10 cellular contexts compared by ENCODE assay signal in the genomic region with DNA sequence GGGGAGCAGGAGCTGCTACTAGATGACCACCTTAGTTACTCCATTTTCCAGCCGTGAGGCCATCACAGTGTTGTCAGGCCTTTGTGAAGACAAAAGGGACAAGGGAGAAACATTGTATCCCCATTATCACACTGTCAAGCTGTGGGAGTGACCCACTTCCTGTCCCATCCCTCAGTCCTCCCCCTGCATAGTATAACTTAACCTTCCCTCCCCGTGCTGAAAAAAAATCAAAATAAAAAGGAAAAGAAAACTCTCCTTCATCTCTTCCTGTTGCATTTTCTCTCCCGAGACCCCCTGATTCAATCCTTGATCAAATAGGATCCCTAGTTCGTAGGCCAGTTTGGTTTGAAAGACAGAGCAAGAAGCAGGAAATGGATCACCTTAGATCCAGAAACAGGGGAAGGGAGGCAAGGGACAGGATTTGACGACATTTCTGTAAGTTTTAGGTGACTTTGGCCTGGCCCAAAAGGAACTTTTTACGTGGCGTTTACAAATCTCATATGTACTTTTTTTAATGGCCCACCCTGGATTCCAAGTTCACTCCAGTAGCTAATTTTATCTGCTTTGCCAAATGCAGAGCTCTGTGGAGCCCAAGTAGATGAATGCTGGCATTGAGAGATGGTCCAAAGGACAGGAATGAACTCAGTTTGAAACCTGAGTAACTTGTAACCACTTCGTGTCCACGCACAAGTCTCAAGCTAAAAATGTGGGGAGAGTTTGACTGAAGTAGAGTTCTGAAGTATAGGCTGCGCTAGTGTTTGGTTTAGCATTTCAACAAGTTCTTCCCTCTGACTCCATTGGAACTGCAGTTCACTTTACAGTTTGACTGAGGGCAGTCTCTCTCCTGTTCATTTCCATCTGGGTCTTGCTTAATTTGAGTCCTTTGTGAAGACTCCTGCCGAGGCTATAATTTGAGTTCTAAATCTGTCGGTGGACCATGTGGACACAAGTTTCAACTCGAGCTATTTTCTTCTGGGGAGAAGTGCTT. TPM values are rescaled to one million over a fixed set of nuclear protein-coding genes. Genes with fewer than 3 reads are reported as not detected.
DNase-seq lines count a peak whose midpoint lies in the region; ATAC-seq, FAIRE-seq and TF ChIP-seq lines count a peak whose summit lies in the region.
"Had no signal": no experiment of that assay in that cellular context is flagged by ENCODE, and none has a peak within 500 bp of the region (broad histone marks: within the 10 kb centered on the region; RNA-seq: fewer than 3 reads in every experiment).

No MANE protein-coding gene starts in this region.

- H3K9me3 Mint-ChIP-seq in activated naive CD4-positive, alpha-beta T cell treated with anti-CD3 and anti-CD28 coated beads, Interleukin-2, amount 10 ng/mL, durations not matched to agents 7 days and 5 days, result no peaks in the 10 kb centered on the region

- peak overlapping the region; percentile 94 for H3K4me3 Mint-ChIP-seq in activated naive CD4-positive, alpha-beta T cell treated with anti-CD3 and anti-CD28 coated beads, Interleukin-2, amount 10 ng/mL, durations not matched to agents 7 days and 5 days

- H3K23ac ChIP-seq in mesenchymal stem cell (ENCODE audit: low read length in 2 of 2), result no peak overlapping the region

- TF ChIP-seq POLR2A in GM12878 (IDR thresholded peaks at IDR 0.05; ENCODE audit: low read depth, low read length) (no peak), upper lobe of left lung (IDR thresholded peaks at IDR 0.05) (no peak)

- no peak overlapping the region for H4K8ac ChIP-seq in mesenchymal stem cell (ENCODE audit: low read length)

- WGBS in GM12878 (ENCODE audit: insufficient coverage, insufficient replicate concordance, low lambda C conversion rate, missing lambda C conversion rate), result 75% methylated on average over 13 of the region's 13 CpGs
- WGBS in mesenchymal stem cell, result 75% methylated on average over 12 of the region's 13 CpGs
- WGBS in upper lobe of left lung, 2 donors, result 42 to 46% methylated on average over 13 of the region's 13 CpGs

- RAD21 ChIA-PET in GM12878 (lab: Charles Lee; ENCODE audit: unreplicated experiment), result interaction anchor here (0.7 to 2.3 kb wide), 6 partner anchors 14 to 102 kb away, joined by 3 to 10 read pairs (median 5); a partner anchor contains a TSS

- H3K27ac ChIP-seq in GM12878 (ENCODE audit: control insufficient read depth, insufficient read depth) (no peak overlapping the region), mesenchymal stem cell (ENCODE audit: low read length, poor library complexity, severe bottlenecking) (no peak overlapping the region), upper lobe of left lung (peak overlapping the region; percentile 59 to 96 (median 92))

- no peaks in the 10 kb centered on the region for H4K20me1 ChIP-seq in GM12878 (ENCODE audit: control insufficient read depth, insufficient read depth)

- H2AFZ ChIP-seq in GM12878 (ENCODE audit: control insufficient read depth, low read depth, low read length) (no peak overlapping the region), mesenchymal stem cell (ENCODE audit: low read depth, low read length) (no peak overlapping the region)

- peaks cover 74% of the 10 kb centered on the region for H3K4me1 Mint-ChIP-seq in activated naive CD4-positive, alpha-beta T cell treated with anti-CD3 and anti-CD28 coated beads, Interleukin-2, amount 10 ng/mL, durations not matched to agents 7 days and 5 days

- TF ChIP-seq CTCF in GM12878 (IDR thresholded peaks at IDR 0.05 in 2 of 3, conservative IDR thresholded peaks at IDR 0.05 in 1 of 3; ENCODE audit: control insufficient read depth in 2 of 3, extremely low read depth in 1 of 3, insufficient read depth in 1 of 3, low read depth in 3 of 3, low read length in 3 of 3) (no peak), upper lobe of left lung (IDR thresholded peaks at IDR 0.05) (no peak)

- H2BK12ac ChIP-seq in mesenchymal stem cell (ENCODE audit: low read length in 2 of 2), result no peak overlapping the region

- no peak for DNase-seq in activated naive CD4-positive, alpha-beta T cell treated with anti-CD3 and anti-CD28 coated beads, Interleukin-2, amount 10 ng/mL, durations not matched to agents 7 days and 5 days
- no peak for DNase-seq in activated naive CD4-positive, alpha-beta T cell treated with anti-CD3 and anti-CD28 coated beads, Interleukin-2, amount 50 U/mL, for 16 hours
- DNase-seq in GM12878 (ENCODE audit: low read depth, low spot score) (no peak), mesenchymal stem cell (no peak), upper lobe of left lung (no peak), mucosa of gallbladder (ENCODE audit: low spot score) (no peak)
- DNase-seq: dermis blood vessel endothelial cell, NCI-H1694 treated with DMSO at 0.1 percent for 48 hours had no signal

- peaks cover 50% of the 10 kb centered on the region for H3K79me2 ChIP-seq in GM12878 (ENCODE audit: control insufficient read depth, insufficient read depth, low read length)

- CTCF ChIA-PET in activated naive CD4-positive, alpha-beta T cell treated with anti-CD3 and anti-CD28 coated beads, Interleukin-2, amount 10 ng/mL, durations not matched to agents 7 days and 5 days (lab: Charles Lee), result no interaction called here
- CTCF ChIA-PET in GM12878 (lab: Yijun Ruan, JAX), result interaction anchor here (1.2 to 3.3 kb wide), 6 partner anchors 14 to 101 kb away, joined by 3 to 24 read pairs (median 5); a partner anchor contains a TSS

- H3K4ac ChIP-seq in mesenchymal stem cell (ENCODE audit: low read depth in 1 of 2, low read length in 2 of 2), result peak overlapping the region in 1 of 2 experiments; percentile 69

- H3K27me3 ChIP-seq in GM12878 (replicated peaks in 1 of 2; ENCODE audit: control insufficient read depth in 2 of 2, insufficient read depth in 2 of 2, low read length in 1 of 2) (no peaks in the 10 kb centered on the region), mesenchymal stem cell (ENCODE audit: control insufficient read depth in 1 of 2, insufficient read depth in 1 of 2, low read length in 2 of 2) (no peaks in the 10 kb centered on the region), upper lobe of left lung (no peaks in the 10 kb centered on the region)

- SMC1A ChIA-PET in GM12878 (lab: Charles Lee; ENCODE audit: uncharacterized antibody, unreplicated experiment), result interaction anchor here (0.8 to 2.1 kb wide), 5 partner anchors 18 to 102 kb away, joined by 3 to 12 read pairs (median 3); a partner anchor contains a TSS

- no peak overlapping the region for H2BK5ac ChIP-seq in mesenchymal stem cell (ENCODE audit: low read depth, low read length, poor library complexity, severe bottlenecking)

- POLR2A ChIA-PET in GM12878 (lab: Charles Lee), result interaction anchor here (0.5 to 1.9 kb wide), 3 partner anchors 16 to 217 kb away, joined by 3 to 7 read pairs (median 4); a partner anchor contains a TSS

- no peak overlapping the region for H2BK120ac ChIP-seq in mesenchymal stem cell (ENCODE audit: low read depth, low read length)

- H3K36me3 ChIP-seq in GM12878 (ENCODE audit: control insufficient read depth in 2 of 2, insufficient read depth in 2 of 2, low read length in 1 of 2), result no peaks in the 10 kb centered on the region
- H3K36me3 ChIP-seq in mesenchymal stem cell (ENCODE audit: control insufficient read depth in 1 of 2, insufficient read depth in 2 of 2, low read depth in 1 of 2, low read length in 2 of 2), result no peaks in the 10 kb centered on the region
- H3K36me3 ChIP-seq in upper lobe of left lung, result no peaks in the 10 kb centered on the region

- TF ChIP-seq RAD21 in GM12878 (IDR thresholded peaks at IDR 0.05; ENCODE audit: insufficient read depth, low read depth, low read length), result no peak

- H3K18ac ChIP-seq in mesenchymal stem cell (ENCODE audit: low read depth in 1 of 2, low read length in 2 of 2), result peak overlapping the region in 1 of 2 experiments; percentile 4

- H3K4me1 ChIP-seq in GM12878 (ENCODE audit: control insufficient read depth, insufficient read depth, low read length) (peaks cover 13% of the 10 kb centered on the region), mesenchymal stem cell (ENCODE audit: control insufficient read depth, insufficient read depth, low read depth, low read length) (peaks cover 14% of the 10 kb centered on the region), upper lobe of left lung (peaks cover 77 to 82% (median 79%) of the 10 kb centered on the region in 4 donors)

- in situ Hi-C loops in GM12878 (cut with MboI), result no loop called here

- H3K27ac Mint-ChIP-seq in activated naive CD4-positive, alpha-beta T cell treated with anti-CD3 and anti-CD28 coated beads, Interleukin-2, amount 10 ng/mL, durations not matched to agents 7 days and 5 days, result peak overlapping the region; percentile 60

- H2AK5ac ChIP-seq in mesenchymal stem cell (ENCODE audit: low read length, severe bottlenecking), result no peak overlapping the region

- intact Hi-C loops in GM12878 (cut with micrococcal nuclease; ENCODE audit: unreplicated experiment), result loop anchor here (5.0 kb wide), 1 partner anchor 83 kb away; no protein-coding TSS in a partner anchor

- H3K9ac ChIP-seq in GM12878 (ENCODE audit: control insufficient read depth, insufficient read depth, low read length), result no peak overlapping the region; the same call in 1 of the 2 replicates
- peak overlapping the region; percentile 41 for H3K9ac ChIP-seq in mesenchymal stem cell (ENCODE audit: low read length)

- ATAC-seq in GM12878 (no peak), upper lobe of left lung (ENCODE audit: low FRiP score in 2 of 2) (no peak), GM21723 (IDR thresholded peaks at IDR 0.05; ENCODE audit: unreplicated experiment) (no peak), GM18511 (IDR thresholded peaks at IDR 0.05; ENCODE audit: unreplicated experiment) (no peak)

- H3K4me3 ChIP-seq in GM12878 (peak overlapping the region; percentile 45), mesenchymal stem cell (ENCODE audit: insufficient read depth in 1 of 2, low read depth in 1 of 2, low read length in 2 of 2) (no peak overlapping the region), upper lobe of left lung (peak overlapping the region in 1 of 4 donors; percentile 0)

- H4K91ac ChIP-seq in mesenchymal stem cell (ENCODE audit: low read length), result peak overlapping the region; percentile 84

- no peaks in the 10 kb centered on the region for H3K9me3 ChIP-seq in GM12878 (replicated peaks; ENCODE audit: control insufficient read depth, insufficient read depth, low read length)
- no peaks in the 10 kb centered on the region for H3K9me3 ChIP-seq in mesenchymal stem cell (ENCODE audit: control insufficient read depth, low read length)
- no peaks in the 10 kb centered on the region for H3K9me3 ChIP-seq in upper lobe of left lung

- peak overlapping the region; percentile 57 for H3K4me2 ChIP-seq in GM12878 (ENCODE audit: control insufficient read depth, insufficient read depth)
- H3K4me2 ChIP-seq in mesenchymal stem cell (ENCODE audit: low read length, poor library complexity, severe bottlenecking), result no peak overlapping the region

- peaks cover 46% of the 10 kb centered on the region for H3K79me1 ChIP-seq in mesenchymal stem cell (replicated peaks; ENCODE audit: low read length, poor library complexity, severe bottlenecking)

- no peak overlapping the region for H3K14ac ChIP-seq in mesenchymal stem cell (ENCODE audit: low read length in 2 of 2)

- TF ChIP-seq EP300 in GM12878 (IDR thresholded peaks at IDR 0.05; ENCODE audit: borderline replicate concordance in 1 of 2, control insufficient read depth in 1 of 2, low read depth in 2 of 2, low read length in 2 of 2) (no peak), upper lobe of left lung (IDR thresholded peaks at IDR 0.05) (no peak)

- H2BK15ac ChIP-seq in mesenchymal stem cell (ENCODE audit: low read depth, poor library complexity, severe bottlenecking), result no peak overlapping the region

- H3K27me3 Mint-ChIP-seq in activated naive CD4-positive, alpha-beta T cell treated with anti-CD3 and anti-CD28 coated beads, Interleukin-2, amount 10 ng/mL, durations not matched to agents 7 days and 5 days, result no peaks in the 10 kb centered on the region

- H3K36me3 Mint-ChIP-seq in activated naive CD4-positive, alpha-beta T cell treated with anti-CD3 and anti-CD28 coated beads, Interleukin-2, amount 10 ng/mL, durations not matched to agents 7 days and 5 days, result peaks cover 33% of the 10 kb centered on the region

- TSS peak; percentile 43 for BruUV-seq in GM12878 (replicated peaks; lab: Mats Ljungman, UMichigan)

- FAIRE-seq in GM12878 (lab: Jason Lieb, UNC), result no peak

RNA-seq across cellular contexts. Expression of a gene that starts 16.6 kb away (rescaled TPM):
- total RNA-seq in GM12878 (2013; cell fraction: nucleolus; rRNA removed), result 28.7 and 30.1 TPM in 2 replicates
- total RNA-seq in GM12878 (2014; rRNA removed) (47.1 and 61.8 TPM in 2 replicates), GM12878 (2014; rRNA removed; fragmentation: Illumina TruSeq; extraction: Trizol) (27.4 and 38.4 TPM in 2 replicates), GM12878 (2021) (161 and 173 TPM in 2 replicates), upper lobe of left lung (100 to 1,000 TPM in 2 of 6 donors, 10 to 100 TPM in 4; 60.8 to 182 (median 88.0) TPM), mucosa of gallbladder (110 TPM)
- polyA plus RNA-seq in GM12878 (2011; ENCODE audit: low read depth), result 15.5 TPM
- polyA plus RNA-seq in GM12878 (2011; rRNA removed) (16.9 and 20.1 TPM in 2 replicates), GM12878 (2014; fragmentation: Illumina TruSeq; extraction: Trizol) (8.6 and 28.0 TPM in 2 replicates), GM12878 (2014; fragmentation: Nextera tagmentation; extraction: Ambion mirVana) (1 to 10 TPM; 2.6 to 2.7 TPM), GM12878 (2014; rRNA removed) (60.3 and 70.8 TPM in 2 replicates), GM12878 (2016; fragmentation: Nextera tagmentation; extraction: Ambion mirVana) (10 to 100 TPM; 31.4 to 32.7 TPM)
- 18.7 and 20.9 TPM in 2 replicates for polyA plus RNA-seq in GM12878 (2011; cell fraction: cytosol; rRNA removed)
- 21.5 and 39.0 TPM in 2 replicates for polyA plus RNA-seq in GM12878 (2011; cell fraction: nucleus; rRNA removed)
- 32.1 and 35.4 TPM in 2 replicates for polyA plus RNA-seq in GM12878 (2012)
- 16.8 and 17.2 TPM in 2 replicates for polyA minus RNA-seq in GM12878 (2011; rRNA and poly(A)+ RNA removed)
- 29.5 and 34.5 TPM in 2 replicates for polyA minus RNA-seq in GM12878 (2011; cell fraction: cytosol; rRNA and poly(A)+ RNA removed)
- polyA minus RNA-seq in GM12878 (2011; cell fraction: nucleus; rRNA and poly(A)+ RNA removed), result 5.1 and 11.0 TPM in 2 replicates
- 46.1 TPM for polyA plus RNA-seq in mesenchymal stem cell (2013, experiment 1 of 2)
- 42.5 TPM for polyA plus RNA-seq in mesenchymal stem cell (2013, experiment 2 of 2)

Comparison
In these comparisons a context has a peak if more than half of its experiments do, and no peak if none do; other contexts are left out.
1. H3K27ac ChIP-seq: peak in upper lobe of left lung (4 of 4); none in GM12878 (single experiment) and mesenchymal stem cell (single experiment).